Comparison of ENCODE assay signal across 8 cellular contexts in the genomic region with DNA sequence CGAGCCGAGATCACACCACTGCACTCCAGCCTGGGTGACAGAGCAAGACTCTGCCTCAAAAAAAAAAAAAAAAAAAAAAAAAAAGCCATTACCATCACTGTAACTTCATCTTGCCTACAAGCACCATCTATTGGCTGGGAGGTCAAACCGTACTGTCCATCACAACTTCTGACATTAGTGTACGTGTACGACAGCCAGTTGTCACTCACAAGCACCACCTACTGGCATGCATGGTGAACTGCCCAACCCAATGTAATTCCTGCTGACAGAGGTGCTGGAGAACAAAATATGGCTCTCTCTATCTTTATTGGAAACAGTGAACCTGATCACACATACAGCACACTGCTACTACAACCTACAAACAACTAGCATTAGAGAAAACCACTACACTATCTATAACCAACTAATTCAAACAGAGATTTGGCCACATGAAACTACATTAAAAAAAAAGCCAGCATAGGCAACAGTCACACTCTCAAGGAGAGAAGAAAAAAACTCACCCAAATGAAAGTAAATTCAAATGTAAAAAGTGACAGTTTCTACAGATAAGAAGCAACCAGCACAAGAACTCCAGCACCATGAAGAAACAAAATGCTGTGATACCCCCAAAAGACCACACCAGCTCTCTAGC.
A peak's percentile ranks its signal among the peaks of the same experiment; 100 is the strongest.
DNase-seq lines count a peak whose midpoint lies in the region; ATAC-seq, FAIRE-seq and TF ChIP-seq lines count a peak whose summit lies in the region.

No MANE protein-coding gene starts in this region.

- intact Hi-C loops in esophagus squamous epithelium (cut with DNase I): no loop called here

- TF ChIP-seq POLR2A in H54 (IDR thresholded peaks at IDR 0.05; ENCODE audit: low read depth, low read length) (no peak), esophagus squamous epithelium (IDR thresholded peaks at IDR 0.05) (no peak)

- H3K4me1 ChIP-seq in hepatocyte (ENCODE audit: insufficient read depth) (no peaks in the 10 kb centered on the region), esophagus squamous epithelium (no peaks in the 10 kb centered on the region)

- H2AFZ ChIP-seq in hepatocyte: no peak overlapping the region

- no peak overlapping the region for H3K27ac ChIP-seq in hepatocyte
- no peak overlapping the region for H3K27ac ChIP-seq in esophagus squamous epithelium

- WGBS in hepatocyte (ENCODE audit: low lambda C conversion rate, missing lambda C conversion rate): 85% methylated on average over 4 of the region's 5 CpGs
- WGBS in esophagus squamous epithelium, 2 donors: 69 to 82% methylated on average over 4 to 5 of the region's 5 CpGs

- H3K4me3 ChIP-seq in hepatocyte (no peak overlapping the region), esophagus squamous epithelium (no peak overlapping the region)

- H3K79me2 ChIP-seq in hepatocyte: no peaks in the 10 kb centered on the region

- TF ChIP-seq CTCF in hepatocyte (IDR thresholded peaks at IDR 0.05; ENCODE audit: poor library complexity) (peak; percentile 22), esophagus squamous epithelium (IDR thresholded peaks at IDR 0.05) (peak in 2 of 6 experiments; percentile 9 to 42)

- H3K36me3 ChIP-seq in hepatocyte (replicated peaks; ENCODE audit: insufficient read depth, low read depth) (no peaks in the 10 kb centered on the region), esophagus squamous epithelium (no peaks in the 10 kb centered on the region)

- H4K20me1 ChIP-seq in hepatocyte (ENCODE audit: insufficient read depth, poor library complexity, severe bottlenecking): no peaks in the 10 kb centered on the region

- DNase-seq in ELR (ENCODE audit: low read depth) (peak; percentile 22), RPMI8226 (peak; percentile 11), hepatocyte (ENCODE audit: low spot score) (peak; percentile 8), 8988T (no peak), H54 (ENCODE audit: insufficient read length, low spot score) (no peak), esophagus squamous epithelium (lab: John Stamatoyannopoulos, UW) (no peak)

- no peaks in the 10 kb centered on the region for H3K27me3 ChIP-seq in hepatocyte
- no peaks in the 10 kb centered on the region for H3K27me3 ChIP-seq in esophagus squamous epithelium

- FAIRE-seq in H54 (lab: Jason Lieb, UNC): no peak

- H3K9me2 ChIP-seq in hepatocyte (replicated peaks; ENCODE audit: insufficient read depth): no peaks in the 10 kb centered on the region

- H3K9me3 ChIP-seq in hepatocyte (ENCODE audit: low read depth) (no peaks in the 10 kb centered on the region), esophagus squamous epithelium (no peaks in the 10 kb centered on the region)

- no peak overlapping the region for H3K4me2 ChIP-seq in hepatocyte

- peak; percentile 72 for ATAC-seq in GM19324 (IDR thresholded peaks at IDR 0.05; ENCODE audit: low FRiP score, unreplicated experiment)
- ATAC-seq in HG03103 (IDR thresholded peaks at IDR 0.05; ENCODE audit: low read depth, unreplicated experiment): peak; percentile 98

Comparison
In these comparisons a context has a peak if more than half of its experiments do, and no peak if none do; other contexts are left out.
1. DNase-seq: peak in ELR (single experiment), RPMI8226 (single experiment) and hepatocyte (single experiment); none in 8988T (single experiment), H54 (single experiment) and esophagus squamous epithelium (single experiment).